1 cellular context compared by ENCODE assay signal in the genomic region with DNA sequence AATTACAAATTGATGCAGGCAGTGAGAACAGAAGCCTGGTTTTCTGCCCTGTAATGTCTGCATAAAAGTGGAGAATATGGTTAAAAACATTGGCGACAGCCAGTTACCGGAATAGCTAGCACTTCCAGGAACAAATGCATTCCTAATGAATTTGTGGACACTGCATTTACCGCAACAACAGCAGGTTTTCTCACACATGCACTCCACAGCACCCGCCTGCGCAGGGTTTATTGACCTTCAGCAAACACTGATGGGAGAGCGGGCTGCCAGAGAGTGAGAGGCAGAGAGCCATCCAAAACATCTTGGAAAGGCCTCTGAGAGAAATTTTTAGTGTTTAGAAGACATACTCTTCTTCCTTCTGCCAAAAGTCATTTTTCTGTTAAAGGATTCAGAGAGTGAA.
TF ChIP-seq lines count a peak whose summit lies in the region.

No MANE protein-coding gene starts in this region.

TF ChIP-seq in K562, 482 proteins besides CTCF, POLR2A, EP300 and RAD21:
- TF ChIP-seq, protein P1, sequence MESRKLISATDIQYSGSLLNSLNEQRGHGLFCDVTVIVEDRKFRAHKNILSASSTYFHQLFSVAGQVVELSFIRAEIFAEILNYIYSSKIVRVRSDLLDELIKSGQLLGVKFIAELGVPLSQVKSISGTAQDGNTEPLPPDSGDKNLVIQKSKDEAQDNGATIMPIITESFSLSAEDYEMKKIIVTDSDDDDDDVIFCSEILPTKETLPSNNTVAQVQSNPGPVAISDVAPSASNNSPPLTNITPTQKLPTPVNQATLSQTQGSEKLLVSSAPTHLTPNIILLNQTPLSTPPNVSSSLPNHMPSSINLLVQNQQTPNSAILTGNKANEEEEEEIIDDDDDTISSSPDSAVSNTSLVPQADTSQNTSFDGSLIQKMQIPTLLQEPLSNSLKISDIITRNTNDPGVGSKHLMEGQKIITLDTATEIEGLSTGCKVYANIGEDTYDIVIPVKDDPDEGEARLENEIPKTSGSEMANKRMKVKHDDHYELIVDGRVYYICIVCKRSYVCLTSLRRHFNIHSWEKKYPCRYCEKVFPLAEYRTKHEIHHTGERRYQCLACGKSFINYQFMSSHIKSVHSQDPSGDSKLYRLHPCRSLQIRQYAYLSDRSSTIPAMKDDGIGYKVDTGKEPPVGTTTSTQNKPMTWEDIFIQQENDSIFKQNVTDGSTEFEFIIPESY (CRISPR knock-in tag; IDR thresholded peaks at IDR 0.05), result 0 out of 2 replicates have a peak, but pooled peaks have one; percentile 13
- no peak for TF ChIP-seq ZKSCAN8 (CRISPR knock-in tag; IDR thresholded peaks at IDR 0.05)
- TF ChIP-seq, protein P2, sequence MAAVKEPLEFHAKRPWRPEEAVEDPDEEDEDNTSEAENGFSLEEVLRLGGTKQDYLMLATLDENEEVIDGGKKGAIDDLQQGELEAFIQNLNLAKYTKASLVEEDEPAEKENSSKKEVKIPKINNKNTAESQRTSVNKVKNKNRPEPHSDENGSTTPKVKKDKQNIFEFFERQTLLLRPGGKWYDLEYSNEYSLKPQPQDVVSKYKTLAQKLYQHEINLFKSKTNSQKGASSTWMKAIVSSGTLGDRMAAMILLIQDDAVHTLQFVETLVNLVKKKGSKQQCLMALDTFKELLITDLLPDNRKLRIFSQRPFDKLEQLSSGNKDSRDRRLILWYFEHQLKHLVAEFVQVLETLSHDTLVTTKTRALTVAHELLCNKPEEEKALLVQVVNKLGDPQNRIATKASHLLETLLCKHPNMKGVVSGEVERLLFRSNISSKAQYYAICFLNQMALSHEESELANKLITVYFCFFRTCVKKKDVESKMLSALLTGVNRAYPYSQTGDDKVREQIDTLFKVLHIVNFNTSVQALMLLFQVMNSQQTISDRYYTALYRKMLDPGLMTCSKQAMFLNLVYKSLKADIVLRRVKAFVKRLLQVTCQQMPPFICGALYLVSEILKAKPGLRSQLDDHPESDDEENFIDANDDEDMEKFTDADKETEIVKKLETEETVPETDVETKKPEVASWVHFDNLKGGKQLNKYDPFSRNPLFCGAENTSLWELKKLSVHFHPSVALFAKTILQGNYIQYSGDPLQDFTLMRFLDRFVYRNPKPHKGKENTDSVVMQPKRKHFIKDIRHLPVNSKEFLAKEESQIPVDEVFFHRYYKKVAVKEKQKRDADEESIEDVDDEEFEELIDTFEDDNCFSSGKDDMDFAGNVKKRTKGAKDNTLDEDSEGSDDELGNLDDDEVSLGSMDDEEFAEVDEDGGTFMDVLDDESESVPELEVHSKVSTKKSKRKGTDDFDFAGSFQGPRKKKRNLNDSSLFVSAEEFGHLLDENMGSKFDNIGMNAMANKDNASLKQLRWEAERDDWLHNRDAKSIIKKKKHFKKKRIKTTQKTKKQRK (IDR thresholded peaks at IDR 0.05; ENCODE audit: borderline replicate concordance, low read depth, low read length), result no peak
